ENCODE assay signal across 12 cellular contexts in genomic region chr9:129761293-129761900, GRCh38. TPM values are rescaled to one million over a fixed set of nuclear protein-coding genes. Genes with fewer than 3 reads are reported as not detected.
DNase-seq lines count a peak whose midpoint lies in the region; ATAC-seq and TF ChIP-seq lines count a peak whose summit lies in the region.
"Had no signal": no experiment of that assay in that cellular context is flagged by ENCODE, and none has a peak within 500 bp of the region (broad histone marks: within the 10 kb centered on the region; RNA-seq: fewer than 3 reads in every experiment).

No MANE protein-coding gene starts in this region.

- no peaks in the 10 kb centered on the region for H3K9me3 ChIP-seq in liver (ENCODE audit: control insufficient read depth in 4 of 4, low read length in 3 of 4)
- no peaks in the 10 kb centered on the region for H3K9me3 ChIP-seq in spleen

- DNase-seq in GM04503 (ENCODE audit: low read depth) (peak; percentile 73), coronary artery (ENCODE audit: low spot score) (no peak), spleen (no peak), T-helper 1 cell (no peak), GM19238 (ENCODE audit: insufficient read length, low spot score) (no peak), T-helper 2 cell (no peak)
- DNase-seq: activated CD4-positive, alpha-beta T cell treated with anti-CD3 and anti-CD28 coated beads for 36 hours; DMS79 treated with DMSO at 0.1 percent for 48 hours; NCI-H1417; OCI-M1 had no signal

- H3K4me3 ChIP-seq in coronary artery (peak overlapping the region; percentile 21), liver (ENCODE audit: low read depth in 1 of 3, low read length in 3 of 3) (no peak overlapping the region), spleen (no peak overlapping the region)

- H3K36me3 ChIP-seq in liver (ENCODE audit: control insufficient read depth in 4 of 4, insufficient read depth in 3 of 4, low read depth in 1 of 4, low read length in 3 of 4) (no peaks in the 10 kb centered on the region), spleen (no peaks in the 10 kb centered on the region)

- 47% methylated on average over 11 of the region's 11 CpGs for WGBS in liver
- WGBS in spleen, 5 donors = 72 to 82% (median 72%) methylated on average over 11 of the region's 11 CpGs

- H3K4me1 ChIP-seq in liver (ENCODE audit: control insufficient read depth in 4 of 4, insufficient read depth in 4 of 4, low read length in 3 of 4) (peaks cover 0 to 3% (median 0%) of the 10 kb centered on the region in 4 donors), spleen (peaks cover 7 to 43% (median 19%) of the 10 kb centered on the region in 6 donors)

- H3K9ac ChIP-seq in liver (ENCODE audit: low read depth in 1 of 2, low read length in 2 of 2) = no peak overlapping the region

- TF ChIP-seq RAD21 in liver (IDR thresholded peaks at IDR 0.05) = no peak

- H3K27me3 ChIP-seq in liver (ENCODE audit: control insufficient read depth in 4 of 4, insufficient read depth in 4 of 4, low read length in 3 of 4) = no peaks in the 10 kb centered on the region
- peaks cover 0 to 5% (median 0%) of the 10 kb centered on the region in 7 donors for H3K27me3 ChIP-seq in spleen (replicated peaks in 1 of 7)

- TF ChIP-seq POLR2A in spleen (IDR thresholded peaks at IDR 0.05) = no peak

- no peak for ATAC-seq in HG02938 (IDR thresholded peaks at IDR 0.05; ENCODE audit: unreplicated experiment)
- ATAC-seq: activated CD4-positive, alpha-beta T cell treated with anti-CD3 and anti-CD28 coated beads for 36 hours had no signal

- no peak for TF ChIP-seq CTCF in coronary artery (IDR thresholded peaks at IDR 0.05)
- no peak for TF ChIP-seq CTCF in liver (IDR thresholded peaks at IDR 0.05; ENCODE audit: low read depth, low read length, missing input control)
- TF ChIP-seq CTCF in spleen (IDR thresholded peaks at IDR 0.05 in 8 of 11, conservative IDR thresholded peaks at IDR 0.05 in 3 of 11) = no peak

- H3K27ac ChIP-seq in coronary artery = peak overlapping the region in 1 of 2 donors; percentile 61
- H3K27ac ChIP-seq in liver (ENCODE audit: low read depth in 1 of 2, low read length in 2 of 2) = peak overlapping the region; percentile 55 to 69
- H3K27ac ChIP-seq in spleen = peak overlapping the region in 7 of 8 donors; percentile 66 to 79 (median 67)

- intact Hi-C loops in spleen (cut with DNase I; ENCODE audit: low total_unique reads) = no loop called here

TF ChIP-seq in liver, 16 proteins besides CTCF, POLR2A, EP300 and RAD21:
- no peak for TF ChIP-seq YY1 (IDR thresholded peaks at IDR 0.05)
- TF ChIP-seq HNF4A (conservative IDR thresholded peaks at IDR 0.05) = no peak
- no peak for TF ChIP-seq ATF3 (IDR thresholded peaks at IDR 0.05)
- TF ChIP-seq MAX (IDR thresholded peaks at IDR 0.05) = no peak
- TF ChIP-seq TAF1 (conservative IDR thresholded peaks at IDR 0.05) = no peak
- no peak for TF ChIP-seq FOXA1 (IDR thresholded peaks at IDR 0.05)
- TF ChIP-seq HNF4G (IDR thresholded peaks at IDR 0.05) = no peak
- TF ChIP-seq SP1 (IDR thresholded peaks at IDR 0.05) = no peak
- no peak for TF ChIP-seq EGR1 (IDR thresholded peaks at IDR 0.05; ENCODE audit: low read depth in 2 of 2)
- no peak for TF ChIP-seq FOXA2 (IDR thresholded peaks at IDR 0.05)
- TF ChIP-seq JUND (IDR thresholded peaks at IDR 0.05) = no peak
- TF ChIP-seq ZBTB33 (IDR thresholded peaks at IDR 0.05) = no peak
- TF ChIP-seq REST (IDR thresholded peaks at IDR 0.05) = no peak
- no peak for TF ChIP-seq RXRA (IDR thresholded peaks at IDR 0.05)
TF ChIP-seq in liver: peak in this region for 0.

RNA-seq across cellular contexts. Expression of gene PTGES, which starts 8.6 kb away (rescaled TPM):
- total RNA-seq in liver = under 1 TPM in 1 of 2 donors, not detected in 1; 0.47 TPM
- under 1 TPM; 0.07 to 0.17 TPM for polyA plus RNA-seq in liver
- total RNA-seq in spleen = 1 to 10 TPM; 1.4 to 7.2 (median 2.2) TPM
- 1 to 10 TPM; 4.7 to 6.1 (median 4.8) TPM for polyA plus RNA-seq in spleen

RNA-seq across cellular contexts. Expression of gene TOR1B, which starts 41.6 kb away (rescaled TPM):
- 10 to 100 TPM; 18.6 to 31.9 TPM for total RNA-seq in liver
- 10 to 100 TPM; 12.8 to 17.1 TPM for polyA plus RNA-seq in liver
- total RNA-seq in spleen = 10 to 100 TPM; 16.1 to 38.0 (median 18.9) TPM
- 1 to 10 TPM; 5.3 to 8.3 (median 6.3) TPM for polyA plus RNA-seq in spleen
